ENCODE assay signal across 8 cellular contexts in the genomic region with DNA sequence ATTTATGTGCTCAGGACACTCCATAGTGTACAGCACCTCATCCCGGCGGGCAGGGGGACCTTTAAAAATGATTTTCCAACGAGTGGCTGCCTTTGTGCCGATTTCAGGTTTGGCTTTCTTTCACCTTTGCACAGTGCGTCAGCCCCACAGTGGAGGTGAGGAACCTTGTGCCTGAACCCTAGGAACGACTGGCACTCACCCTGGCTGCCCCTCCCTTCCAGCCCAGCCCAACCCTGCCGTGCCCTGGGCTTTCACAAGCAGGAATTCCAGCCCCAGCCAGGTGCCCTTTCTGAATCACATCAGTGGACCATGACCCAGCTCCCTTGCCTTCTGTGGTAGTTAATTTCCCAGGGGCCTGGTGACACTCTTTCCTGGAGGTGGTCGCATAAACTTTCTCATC. TPM values are rescaled to one million over a fixed set of nuclear protein-coding genes. Genes with fewer than 3 reads are reported as not detected.
DNase-seq lines count a peak whose midpoint lies in the region; ATAC-seq and TF ChIP-seq lines count a peak whose summit lies in the region.

No MANE protein-coding gene starts in this region.

- peak overlapping the region; percentile 87 for H3K9ac ChIP-seq in Loucy (ENCODE audit: low read depth, low read length, poor library complexity, severe bottlenecking)
- no peak overlapping the region for H3K9ac ChIP-seq in endodermal cell (ENCODE audit: extremely low read depth, low read length, poor library complexity, severe bottlenecking)

- H3K27me3 Mint-ChIP-seq in CD4-positive, CD25-positive, alpha-beta regulatory T cell: no peaks in the 10 kb centered on the region
- H3K27me3 Mint-ChIP-seq in endodermal cell (ENCODE audit: insufficient read depth): no peaks in the 10 kb centered on the region
- H3K27me3 Mint-ChIP-seq in naive thymus-derived CD8-positive, alpha-beta T cell: no peaks in the 10 kb centered on the region

- peaks cover 54% of the 10 kb centered on the region for H4K20me1 ChIP-seq in Loucy (ENCODE audit: insufficient read depth, low read length, poor library complexity, severe bottlenecking)

- TF ChIP-seq CTCF in Loucy (conservative IDR thresholded peaks at IDR 0.05; ENCODE audit: low read length) (no peak), endodermal cell (conservative IDR thresholded peaks at IDR 0.05) (no peak)

- H2AFZ ChIP-seq in Loucy (ENCODE audit: low read length): no peak overlapping the region

- no peaks in the 10 kb centered on the region for H3K27me3 ChIP-seq in CD4-positive, CD25-positive, alpha-beta regulatory T cell (ENCODE audit: control insufficient read depth, insufficient read depth, low read length)
- H3K27me3 ChIP-seq in Loucy (ENCODE audit: insufficient read depth, low read length, poor library complexity, severe bottlenecking) (no peaks in the 10 kb centered on the region), endodermal cell (ENCODE audit: control insufficient read depth, insufficient read depth, low read length, poor library complexity, severe bottlenecking) (no peaks in the 10 kb centered on the region)

- H3K9me3 Mint-ChIP-seq in CD4-positive, CD25-positive, alpha-beta regulatory T cell: peaks cover 0 to 1% (median 0%) of the 10 kb centered on the region in 7 donors
- no peaks in the 10 kb centered on the region for H3K9me3 Mint-ChIP-seq in endodermal cell
- H3K9me3 Mint-ChIP-seq in naive thymus-derived CD8-positive, alpha-beta T cell: peaks cover 0 to 4% (median 0%) of the 10 kb centered on the region in 9 donors

- H3K4me3 Mint-ChIP-seq in CD4-positive, CD25-positive, alpha-beta regulatory T cell: peak overlapping the region; percentile 58 to 91 (median 90)
- H3K4me3 Mint-ChIP-seq in endodermal cell: peak overlapping the region; percentile 92
- peak overlapping the region; percentile 36 to 95 (median 87) for H3K4me3 Mint-ChIP-seq in naive thymus-derived CD8-positive, alpha-beta T cell

- H3K36me3 ChIP-seq in CD4-positive, CD25-positive, alpha-beta regulatory T cell (ENCODE audit: control insufficient read depth, insufficient read depth, low read length): no peaks in the 10 kb centered on the region
- no peaks in the 10 kb centered on the region for H3K36me3 ChIP-seq in Loucy (ENCODE audit: insufficient read depth, low read length)
- no peaks in the 10 kb centered on the region for H3K36me3 ChIP-seq in endodermal cell (ENCODE audit: control insufficient read depth, insufficient read depth, low read length)

- POLR2A ChIA-PET in naive thymus-derived CD8-positive, alpha-beta T cell (lab: Charles Lee): no interaction called here

- H3K4me2 ChIP-seq in Loucy (ENCODE audit: low read depth, low read length, poor library complexity, severe bottlenecking): peak overlapping the region; percentile 76

- H3F3A ChIP-seq in Loucy (ENCODE audit: low read depth): no peaks in the 10 kb centered on the region

- H3K4me1 Mint-ChIP-seq in CD4-positive, CD25-positive, alpha-beta regulatory T cell: peaks cover 5 to 53% (median 35%) of the 10 kb centered on the region in 4 donors
- peaks cover 42% of the 10 kb centered on the region for H3K4me1 Mint-ChIP-seq in endodermal cell
- H3K4me1 Mint-ChIP-seq in naive thymus-derived CD8-positive, alpha-beta T cell: peaks cover 25 to 59% (median 56%) of the 10 kb centered on the region in 4 donors

- ATAC-seq in CD4-positive, CD25-positive, alpha-beta regulatory T cell (ENCODE audit: low read depth in 2 of 2): no peak
- no peak for ATAC-seq in naive thymus-derived CD8-positive, alpha-beta T cell
- no peak for ATAC-seq in GM19035 (IDR thresholded peaks at IDR 0.05; ENCODE audit: unreplicated experiment)

- H3K9me3 ChIP-seq in CD4-positive, CD25-positive, alpha-beta regulatory T cell (ENCODE audit: control insufficient read depth in 2 of 2, low read length in 2 of 2): no peaks in the 10 kb centered on the region
- H3K9me3 ChIP-seq in Loucy (ENCODE audit: insufficient read depth, low read depth, low read length) (no peaks in the 10 kb centered on the region), endodermal cell (ENCODE audit: control insufficient read depth, low read length) (no peaks in the 10 kb centered on the region)

- no peak for DNase-seq in CD4-positive, CD25-positive, alpha-beta regulatory T cell
- DNase-seq in endodermal cell: peak; percentile 49
- no peak for DNase-seq in naive thymus-derived CD8-positive, alpha-beta T cell
- no peak for DNase-seq in stimulated activated CD4-positive, alpha-beta T cell treated with anti-CD3 and anti-CD28 coated beads, Interleukin-4, amount 100 ng/mL, for 1 hour
- DNase-seq in SW 1271 (lab: John Stamatoyannopoulos, UW): no peak
- no peak for DNase-seq in cerebellar nuclear complex (lab: John Stamatoyannopoulos, UW)

- H3K27ac ChIP-seq in CD4-positive, CD25-positive, alpha-beta regulatory T cell (ENCODE audit: insufficient read depth, low read length, poor library complexity, severe bottlenecking): no peak overlapping the region
- no peak overlapping the region for H3K27ac ChIP-seq in endodermal cell (ENCODE audit: low read depth, low read length)

- peaks cover 5% of the 10 kb centered on the region for H3K36me3 Mint-ChIP-seq in CD4-positive, CD25-positive, alpha-beta regulatory T cell
- peaks cover 5% of the 10 kb centered on the region for H3K36me3 Mint-ChIP-seq in endodermal cell (ENCODE audit: low read depth)
- H3K36me3 Mint-ChIP-seq in naive thymus-derived CD8-positive, alpha-beta T cell: peaks cover 0 to 10% (median 0%) of the 10 kb centered on the region in 3 donors

- peaks cover 11% of the 10 kb centered on the region for H3K4me1 ChIP-seq in CD4-positive, CD25-positive, alpha-beta regulatory T cell (ENCODE audit: control insufficient read depth, insufficient read depth, low read length, poor library complexity, severe bottlenecking)
- H3K4me1 ChIP-seq in Loucy (ENCODE audit: insufficient read depth, low read length, poor library complexity, severe bottlenecking): peaks cover 65% of the 10 kb centered on the region
- H3K4me1 ChIP-seq in endodermal cell (ENCODE audit: control insufficient read depth, insufficient read depth, low read length): peaks cover 3% of the 10 kb centered on the region

- 86 to 92% methylated on average over 2 to 8 of the region's 8 CpGs for WGBS in endodermal cell (ENCODE audit: insufficient coverage in 1 of 2, insufficient read length in 1 of 2), 2 experiments

- peak overlapping the region in 1 of 3 donors; percentile 47 for H3K27ac Mint-ChIP-seq in CD4-positive, CD25-positive, alpha-beta regulatory T cell
- H3K27ac Mint-ChIP-seq in endodermal cell: no peak overlapping the region
- H3K27ac Mint-ChIP-seq in naive thymus-derived CD8-positive, alpha-beta T cell: peak overlapping the region in 5 of 10 donors; percentile 19 to 56 (median 37)

- H3K9me2 ChIP-seq in Loucy (replicated peaks; ENCODE audit: low read depth, low read length): no peaks in the 10 kb centered on the region

- no peak overlapping the region for H3K4me3 ChIP-seq in CD4-positive, CD25-positive, alpha-beta regulatory T cell (ENCODE audit: low read depth, low read length)
- H3K4me3 ChIP-seq in Loucy (ENCODE audit: low read length, poor library complexity, severe bottlenecking) (peak overlapping the region; percentile 86), endodermal cell (ENCODE audit: low read length) (no peak overlapping the region)

- peaks cover 63% of the 10 kb centered on the region for H3K79me2 ChIP-seq in Loucy (ENCODE audit: insufficient read depth, low read length)

RNA-seq across cellular contexts. Expression of a gene that starts 1.3 kb away (rescaled TPM):
- 25.2 TPM for total RNA-seq in CD4-positive, CD25-positive, alpha-beta regulatory T cell
- 1 to 10 TPM in 2 of 4 donors, under 1 TPM in 2; 0.60 to 2.1 (median 0.91) TPM for polyA plus RNA-seq in CD4-positive, CD25-positive, alpha-beta regulatory T cell
- 10 to 100 TPM; 30.4 to 50.7 TPM for total RNA-seq in endodermal cell
- polyA plus RNA-seq in endodermal cell (2013, experiment 1 of 2): 19.3 TPM
- 23.4 TPM for polyA plus RNA-seq in endodermal cell (2013, experiment 2 of 2)
- total RNA-seq in naive thymus-derived CD8-positive, alpha-beta T cell: 10 to 100 TPM; 15.3 to 18.3 TPM
- polyA plus RNA-seq in naive thymus-derived CD8-positive, alpha-beta T cell: 1 to 10 TPM in 1 of 3 donors, under 1 TPM in 2; 0.66 to 1.4 (median 0.74) TPM
